Comparison of ENCODE assay signal across 8 cellular contexts in genomic region chr1:32754282-32755097, GRCh38. TPM values are rescaled to one million over a fixed set of nuclear protein-coding genes. Genes with fewer than 3 reads are reported as not detected.
A peak's percentile ranks its signal among the peaks of the same experiment; 100 is the strongest.
DNase-seq lines count a peak whose midpoint lies in the region; ATAC-seq, FAIRE-seq and TF ChIP-seq lines count a peak whose summit lies in the region.

No MANE protein-coding gene starts in this region.

- peak; percentile 29 for DNase-seq in HTR-8/SVneo (ENCODE audit: insufficient read length, low spot score)
- peak; percentile 84 for DNase-seq in activated CD8-positive, alpha-beta T cell treated with anti-CD3 and anti-CD28 coated beads for 36 hours
- DNase-seq in epithelial cell of esophagus (ENCODE audit: low read depth) = peak; percentile 61
- peak in 7 of 10 donors; percentile 42 to 55 (median 51) for DNase-seq in naive thymus-derived CD8-positive, alpha-beta T cell
- DNase-seq in thyroid gland = peak; percentile 83 to 86
- no peak for DNase-seq in dedifferentiated amniotic fluid mesenchymal stem cell (ENCODE audit: extremely low spot score)
- no peak for DNase-seq in NCI-H1417 treated with DMSO at 0.1 percent for 48 hours (lab: John Stamatoyannopoulos, UW)

- no peaks in the 10 kb centered on the region for H3K36me3 ChIP-seq in BLaER1 treated with 17β-estradiol and CSF1 and Interleukin-3, amounts not matched to agents 10 nM and 100 nM
- no peaks in the 10 kb centered on the region for H3K36me3 ChIP-seq in thyroid gland

- peaks cover 0 to 24% (median 6%) of the 10 kb centered on the region in 11 experiments; a peak in 14 of 22 replicates for H3K27me3 ChIP-seq in BLaER1 treated with 17β-estradiol and CSF1 and Interleukin-3, amounts not matched to agents 10 nM and 100 nM
- H3K27me3 ChIP-seq in thyroid gland = no peaks in the 10 kb centered on the region

- no peak overlapping the region for H3K27ac ChIP-seq in BLaER1 treated with 17β-estradiol and CSF1 and Interleukin-3, amounts not matched to agents 10 nM and 100 nM
- peak overlapping the region; percentile 88 to 98 (median 93) for H3K27ac ChIP-seq in thyroid gland

- POLR2A ChIA-PET in activated CD8-positive, alpha-beta T cell treated with anti-CD3 and anti-CD28 coated beads for 36 hours (lab: Charles Lee) = interaction anchor here (1.3 to 2.4 kb wide), 2 partner anchors 19 to 103 kb away, joined by 3 to 6 read pairs; partner anchors contain the start of gene RBBP4
- POLR2A ChIA-PET in naive thymus-derived CD8-positive, alpha-beta T cell (lab: Charles Lee) = no interaction called here

- peaks cover 16% of the 10 kb centered on the region for H3K4me1 Mint-ChIP-seq in activated CD8-positive, alpha-beta T cell treated with anti-CD3 and anti-CD28 coated beads for 36 hours (ENCODE audit: low read depth)
- H3K4me1 Mint-ChIP-seq in naive thymus-derived CD8-positive, alpha-beta T cell = peaks cover 8 to 23% (median 11%) of the 10 kb centered on the region in 4 donors

- no peak overlapping the region for H3K27ac Mint-ChIP-seq in activated CD8-positive, alpha-beta T cell treated with anti-CD3 and anti-CD28 coated beads for 36 hours
- H3K27ac Mint-ChIP-seq in naive thymus-derived CD8-positive, alpha-beta T cell = peak overlapping the region in 9 of 10 donors; percentile 15 to 90 (median 63)

- no peaks in the 10 kb centered on the region for H3K9me3 ChIP-seq in BLaER1 treated with 17β-estradiol and CSF1 and Interleukin-3, amounts not matched to agents 10 nM and 100 nM (replicated peaks in 1 of 11)
- no peaks in the 10 kb centered on the region for H3K9me3 ChIP-seq in thyroid gland

- H3K4me3 ChIP-seq in BLaER1 treated with 17β-estradiol and CSF1 and Interleukin-3, amounts not matched to agents 10 nM and 100 nM = peak overlapping the region; percentile 54 to 75 (median 63)
- H3K4me3 ChIP-seq in epithelial cell of esophagus (ENCODE audit: low read length) = peak overlapping the region; percentile 100
- peak overlapping the region; percentile 25 to 53 (median 26) for H3K4me3 ChIP-seq in thyroid gland (replicated peaks in 1 of 3)

- peaks cover 4% of the 10 kb centered on the region for H3K27me3 Mint-ChIP-seq in activated CD8-positive, alpha-beta T cell treated with anti-CD3 and anti-CD28 coated beads for 36 hours
- peaks cover 0 to 14% (median 2%) of the 10 kb centered on the region in 5 donors for H3K27me3 Mint-ChIP-seq in naive thymus-derived CD8-positive, alpha-beta T cell

- CTCF ChIA-PET in activated CD8-positive, alpha-beta T cell treated with anti-CD3 and anti-CD28 coated beads for 36 hours (lab: Charles Lee) = interaction anchor here (0.6 to 1.9 kb wide), 2 partner anchors 29 to 42 kb away, joined by 3 to 6 read pairs; no protein-coding TSS in a partner anchor

- peak in 1 of 2 donors; percentile 46 for TF ChIP-seq POLR2A in thyroid gland (IDR thresholded peaks at IDR 0.05)

- peak; percentile 91 for FAIRE-seq in HTR-8/SVneo (lab: Jason Lieb, UNC)

- peak overlapping the region in 10 of 11 experiments; percentile 43 to 70 (median 59); a peak in 17 of 22 replicates for H3K9ac ChIP-seq in BLaER1 treated with 17β-estradiol and CSF1 and Interleukin-3, amounts not matched to agents 10 nM and 100 nM

- H3K9me3 Mint-ChIP-seq in activated CD8-positive, alpha-beta T cell treated with anti-CD3 and anti-CD28 coated beads for 36 hours = no peaks in the 10 kb centered on the region
- no peaks in the 10 kb centered on the region for H3K9me3 Mint-ChIP-seq in naive thymus-derived CD8-positive, alpha-beta T cell

- WGBS in thyroid gland, 2 donors = 1 to 6% methylated on average over 32 to 35 of the region's 50 CpGs

- H3K4me3 Mint-ChIP-seq in activated CD8-positive, alpha-beta T cell treated with anti-CD3 and anti-CD28 coated beads for 36 hours = peak overlapping the region; percentile 39
- H3K4me3 Mint-ChIP-seq in naive thymus-derived CD8-positive, alpha-beta T cell = peak overlapping the region; percentile 61 to 91 (median 79)

- H3K36me3 Mint-ChIP-seq in activated CD8-positive, alpha-beta T cell treated with anti-CD3 and anti-CD28 coated beads for 36 hours (ENCODE audit: low read depth) = no peaks in the 10 kb centered on the region
- no peaks in the 10 kb centered on the region for H3K36me3 Mint-ChIP-seq in naive thymus-derived CD8-positive, alpha-beta T cell

- peaks cover 26 to 56% (median 46%) of the 10 kb centered on the region in 10 experiments for H3K4me1 ChIP-seq in BLaER1 treated with 17β-estradiol and CSF1 and Interleukin-3, amounts not matched to agents 10 nM and 100 nM
- peaks cover 62 to 66% of the 10 kb centered on the region in 2 donors for H3K4me1 ChIP-seq in thyroid gland

- intact Hi-C loops in activated CD8-positive, alpha-beta T cell treated with anti-CD3 and anti-CD28 coated beads for 36 hours (cut with micrococcal nuclease) = loop anchor here (5.0 kb wide), 1 partner anchor 37 kb away; no protein-coding TSS in a partner anchor
- intact Hi-C loops in thyroid gland (cut with DNase I) = no loop called here

- peak overlapping the region; percentile 91 to 100 (median 97) for H3K4me2 ChIP-seq in BLaER1 treated with 17β-estradiol and CSF1 and Interleukin-3, amounts not matched to agents 10 nM and 100 nM

- peak; percentile 75 for ATAC-seq in activated CD8-positive, alpha-beta T cell treated with anti-CD3 and anti-CD28 coated beads for 36 hours
- ATAC-seq in naive thymus-derived CD8-positive, alpha-beta T cell = peak; percentile 68 to 84

- peaks cover 0 to 57% (median 6%) of the 10 kb centered on the region in 11 experiments; a peak in 8 of 22 replicates for H4K20me1 ChIP-seq in BLaER1 treated with 17β-estradiol and CSF1 and Interleukin-3, amounts not matched to agents 10 nM and 100 nM

- no peak for TF ChIP-seq CTCF in activated CD8-positive, alpha-beta T cell treated with anti-CD3 and anti-CD28 coated beads for 36 hours (IDR thresholded peaks at IDR 0.05)
- no peak for TF ChIP-seq CTCF in epithelial cell of esophagus (IDR thresholded peaks at IDR 0.05; ENCODE audit: insufficient read depth, low read depth, low read length, missing control alignments)
- no peak for TF ChIP-seq CTCF in thyroid gland (IDR thresholded peaks at IDR 0.05)

RNA-seq across cellular contexts. Expression of gene SYNC, which starts 51.9 kb away (rescaled TPM):
- not detected for total RNA-seq in activated CD8-positive, alpha-beta T cell treated with anti-CD3 and anti-CD28 coated beads for 36 hours
- total RNA-seq in naive thymus-derived CD8-positive, alpha-beta T cell = not detected
- polyA plus RNA-seq in naive thymus-derived CD8-positive, alpha-beta T cell = not detected
- total RNA-seq in thyroid gland = 10 to 100 TPM in 1 of 4 donors, 1 to 10 TPM in 3; 7.3 to 13.7 (median 7.7) TPM

Comparison
In these comparisons a context has a peak if more than half of its experiments do, and no peak if none do; other contexts are left out.
1. H3K27ac ChIP-seq: peak in thyroid gland (3 of 3); none in BLaER1 treated with 17β-estradiol and CSF1 and Interleukin-3, amounts not matched to agents 10 nM and 100 nM (0 of 11).
2. H3K4me3 ChIP-seq: peak in every context shown above with its lines; median percentile 100 in epithelial cell of esophagus; 63 in BLaER1 treated with 17β-estradiol and CSF1 and Interleukin-3, amounts not matched to agents 10 nM and 100 nM; 26 in thyroid gland.
3. DNase-seq: peak in HTR-8/SVneo (single experiment), activated CD8-positive, alpha-beta T cell treated with anti-CD3 and anti-CD28 coated beads for 36 hours (single experiment), epithelial cell of esophagus (single experiment), naive thymus-derived CD8-positive, alpha-beta T cell (7 of 10) and thyroid gland (2 of 2); none in dedifferentiated amniotic fluid mesenchymal stem cell (single experiment) and NCI-H1417 treated with DMSO at 0.1 percent for 48 hours (single experiment).
4. RNA of gene SYNC, which starts 51.9 kb away (total RNA-seq): 7.3 to 13.7 TPM in thyroid gland; not detected in naive thymus-derived CD8-positive, alpha-beta T cell and not detected in activated CD8-positive, alpha-beta T cell treated with anti-CD3 and anti-CD28 coated beads for 36 hours; every median in the first group is over 4 times any median in the second.